In the genomic region with DNA sequence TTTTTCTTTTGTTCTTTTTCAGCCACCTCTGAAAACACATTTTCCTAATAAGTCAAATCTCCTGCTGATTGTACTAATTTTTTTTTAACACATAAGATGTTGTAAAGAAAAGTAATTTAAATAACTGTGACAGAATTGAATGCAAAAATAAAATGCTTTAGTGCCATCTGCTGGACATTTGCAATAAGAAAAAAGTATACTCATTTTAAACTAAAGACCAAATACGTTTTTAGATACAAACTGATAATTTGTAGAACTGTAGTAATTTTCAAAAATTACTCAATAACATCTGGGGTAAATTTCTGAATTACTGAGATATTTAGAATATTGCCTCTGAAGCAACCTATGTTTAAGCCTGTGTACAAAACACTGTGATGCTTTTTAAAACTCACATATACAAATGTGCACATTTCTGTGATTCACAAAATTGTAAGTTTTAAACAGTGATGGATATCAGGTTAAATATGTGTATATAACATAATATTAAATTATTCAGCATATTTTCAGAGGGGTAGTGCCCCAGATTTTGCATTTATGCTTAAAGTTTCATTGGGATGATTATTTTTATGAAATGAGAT, we compare ENCODE assay signal across 10 cellular contexts.
DNase-seq lines count a peak whose midpoint lies in the region; ATAC-seq and TF ChIP-seq lines count a peak whose summit lies in the region.
"Had no signal": no experiment of that assay in that cellular context is flagged by ENCODE, and none has a peak within 500 bp of the region (broad histone marks: within the 10 kb centered on the region; RNA-seq: fewer than 3 reads in every experiment).

No MANE protein-coding gene starts in this region.

- H3K4me1 ChIP-seq in MM.1S (ENCODE audit: low read length): no peaks in the 10 kb centered on the region

- H3K9me3 ChIP-seq in MM.1S (replicated peaks; ENCODE audit: insufficient read depth, low read length): no peaks in the 10 kb centered on the region

- no peaks in the 10 kb centered on the region for H3K9me2 ChIP-seq in MM.1S (replicated peaks; ENCODE audit: insufficient read depth, low read length)

- no peaks in the 10 kb centered on the region for H3K27me3 ChIP-seq in MM.1S (replicated peaks; ENCODE audit: insufficient read depth, low read length)

- intact Hi-C loops in posterior vena cava (cut with DNase I): loop anchor here (5.0 to 10.0 kb wide), 2 partner anchors 550 to 558 kb away; no protein-coding TSS in a partner anchor

- in situ Hi-C loops in astrocyte of the spinal cord (cut with HindIII; ENCODE audit: low sequenced_read_pairs): no loop called here

- no peak overlapping the region for H3K9ac ChIP-seq in MM.1S (ENCODE audit: low read length)

- H3K27ac ChIP-seq in MM.1S (ENCODE audit: low read length): no peak overlapping the region
- H3K27ac ChIP-seq: HL-60 had no signal

- DNase-seq in EH (ENCODE audit: low read depth) (peak; percentile 33), MM.1S (peak; percentile 16), astrocyte of the spinal cord (ENCODE audit: low read depth, low spot score) (peak; percentile 40), medulla oblongata (ENCODE audit: extremely low spot score) (peak; percentile 51), posterior vena cava (ENCODE audit: low spot score) (no peak)
- no peak for DNase-seq in stimulated activated naive CD4-positive, alpha-beta T cell (lab: John Stamatoyannopoulos, UW)
- DNase-seq: activated naive CD8-positive, alpha-beta T cell treated with anti-CD3 and anti-CD28 coated beads, Interleukin-2, amount 50 U/mL, for 24 hours had no signal

- H3K79me2 ChIP-seq in MM.1S (ENCODE audit: low read length): no peaks in the 10 kb centered on the region

- peak; percentile 48 for TF ChIP-seq CTCF in MM.1S (IDR thresholded peaks at IDR 0.05; ENCODE audit: low read length)
- TF ChIP-seq CTCF in astrocyte of the spinal cord (IDR thresholded peaks at IDR 0.05; ENCODE audit: low read depth, low read length): peak; percentile 21

- H3F3A ChIP-seq in MM.1S (ENCODE audit: insufficient read depth, low read length): no peaks in the 10 kb centered on the region

- H3K36me3 ChIP-seq in MM.1S (replicated peaks; ENCODE audit: insufficient read depth, low read length): no peaks in the 10 kb centered on the region

- no peak for ATAC-seq in HG03280 (IDR thresholded peaks at IDR 0.05; ENCODE audit: unreplicated experiment)
- no peak for ATAC-seq in GM21515 (IDR thresholded peaks at IDR 0.05; ENCODE audit: unreplicated experiment)
- ATAC-seq: activated naive CD8-positive, alpha-beta T cell treated with anti-CD3 and anti-CD28 coated beads, Interleukin-2, amount 50 U/mL, for 24 hours had no signal

- no peak overlapping the region for H3K4me2 ChIP-seq in MM.1S (ENCODE audit: low read depth, low read length)

- H3K4me3 ChIP-seq in MM.1S (ENCODE audit: low read length) (no peak overlapping the region), astrocyte of the spinal cord (ENCODE audit: low read depth, low read length) (no peak overlapping the region)

- no peak overlapping the region for H2AFZ ChIP-seq in MM.1S (ENCODE audit: low read length)

- H4K20me1 ChIP-seq in MM.1S (ENCODE audit: insufficient read depth, low read length): no peaks in the 10 kb centered on the region

Comparison
In these comparisons a context has a peak if more than half of its experiments do, and no peak if none do; other contexts are left out.
1. DNase-seq: peak in EH (single experiment), MM.1S (single experiment), astrocyte of the spinal cord (single experiment) and medulla oblongata (single experiment); none in stimulated activated naive CD4-positive, alpha-beta T cell (0 of 6) and posterior vena cava (single experiment).